1 cellular context compared by ENCODE assay signal in the genomic region with DNA sequence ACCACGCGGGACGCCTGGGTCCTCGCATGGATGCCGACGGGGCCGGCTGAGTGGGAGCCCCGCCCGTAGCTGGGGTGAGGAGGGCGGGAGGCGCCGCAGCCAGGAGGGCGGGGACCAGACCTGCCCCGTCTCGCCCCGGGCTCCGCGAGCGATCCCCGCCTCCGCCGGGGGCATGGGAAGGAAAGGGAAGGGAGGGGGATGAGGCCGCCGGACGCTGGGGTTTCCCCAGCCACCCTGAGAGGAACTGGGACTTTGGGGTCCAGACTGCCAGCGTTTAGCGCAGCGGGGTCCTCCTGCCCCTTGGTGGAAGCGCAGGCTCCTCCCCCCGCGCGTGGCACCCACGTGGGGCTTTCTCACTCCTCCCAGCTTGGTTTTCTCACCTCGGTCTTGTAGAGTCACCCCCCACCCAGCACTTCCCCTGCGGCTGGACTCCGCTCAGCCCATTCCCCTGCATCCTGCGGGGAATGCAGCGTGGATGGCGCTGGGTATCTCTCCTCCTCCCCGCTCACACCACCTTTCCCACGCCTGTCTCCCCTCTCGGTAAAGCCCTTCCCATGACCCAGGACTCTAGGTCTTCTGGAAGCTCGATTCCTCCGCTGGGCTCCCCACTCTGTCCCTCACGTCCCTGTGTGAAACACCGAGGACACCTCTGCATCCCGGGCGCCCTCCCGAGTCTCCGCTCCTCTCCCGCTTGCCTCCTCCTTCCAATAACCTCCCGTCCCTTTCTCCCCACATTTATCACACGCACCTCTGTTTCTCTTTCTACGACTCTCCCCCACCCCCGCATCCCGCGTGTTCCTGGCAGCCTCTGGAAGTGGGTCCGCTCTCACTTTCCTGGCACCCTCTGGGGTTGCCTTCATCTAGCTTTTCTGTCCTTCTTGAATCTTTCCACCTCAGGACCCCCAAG.
TF ChIP-seq lines count a peak whose summit lies in the region.

No MANE protein-coding gene starts in this region.

TF ChIP-seq in K562, 482 proteins besides CTCF, POLR2A, EP300 and RAD21 (continued from another document and continues in another):
- TF ChIP-seq, protein P1, sequence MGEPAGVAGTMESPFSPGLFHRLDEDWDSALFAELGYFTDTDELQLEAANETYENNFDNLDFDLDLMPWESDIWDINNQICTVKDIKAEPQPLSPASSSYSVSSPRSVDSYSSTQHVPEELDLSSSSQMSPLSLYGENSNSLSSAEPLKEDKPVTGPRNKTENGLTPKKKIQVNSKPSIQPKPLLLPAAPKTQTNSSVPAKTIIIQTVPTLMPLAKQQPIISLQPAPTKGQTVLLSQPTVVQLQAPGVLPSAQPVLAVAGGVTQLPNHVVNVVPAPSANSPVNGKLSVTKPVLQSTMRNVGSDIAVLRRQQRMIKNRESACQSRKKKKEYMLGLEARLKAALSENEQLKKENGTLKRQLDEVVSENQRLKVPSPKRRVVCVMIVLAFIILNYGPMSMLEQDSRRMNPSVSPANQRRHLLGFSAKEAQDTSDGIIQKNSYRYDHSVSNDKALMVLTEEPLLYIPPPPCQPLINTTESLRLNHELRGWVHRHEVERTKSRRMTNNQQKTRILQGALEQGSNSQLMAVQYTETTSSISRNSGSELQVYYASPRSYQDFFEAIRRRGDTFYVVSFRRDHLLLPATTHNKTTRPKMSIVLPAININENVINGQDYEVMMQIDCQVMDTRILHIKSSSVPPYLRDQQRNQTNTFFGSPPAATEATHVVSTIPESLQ (CRISPR knock-in tag; IDR thresholded peaks at IDR 0.05): no peak
- TF ChIP-seq NCOA2 (IDR thresholded peaks at IDR 0.05; ENCODE audit: partially characterized antibody in 2 of 2) (no peak), ZBED1 (IDR thresholded peaks at IDR 0.05) (no peak), DACH1 (IDR thresholded peaks at IDR 0.05; ENCODE audit: partially characterized antibody) (no peak), ZNF232 (CRISPR knock-in tag; IDR thresholded peaks at IDR 0.05) (no peak), NCOA1 (IDR thresholded peaks at IDR 0.05; ENCODE audit: low read depth) (no peak), RFX5 (IDR thresholded peaks at IDR 0.05; ENCODE audit: low read depth, low read length) (no peak), ZNF780A (CRISPR knock-in tag; IDR thresholded peaks at IDR 0.05) (no peak), ZNF778 (CRISPR knock-in tag; IDR thresholded peaks at IDR 0.05) (no peak), CBX8 (IDR thresholded peaks at IDR 0.05; ENCODE audit: borderline replicate concordance, extremely low read depth, low read depth, low read length, poor library complexity, severe bottlenecking) (no peak), FIP1L1 (IDR thresholded peaks at IDR 0.05; ENCODE audit: low read depth, low read length, poor library complexity, severe bottlenecking) (peak; percentile 29), NR1H2 (CRISPR knock-in tag; IDR thresholded peaks at IDR 0.05) (no peak), ZNF76 (CRISPR knock-in tag; IDR thresholded peaks at IDR 0.05; ENCODE audit: borderline replicate concordance) (no peak), ZKSCAN8 (CRISPR knock-in tag; IDR thresholded peaks at IDR 0.05) (no peak), CXXC5 (CRISPR knock-in tag; IDR thresholded peaks at IDR 0.05) (peak; percentile 55), MCM2 (IDR thresholded peaks at IDR 0.05; ENCODE audit: low read depth) (no peak), ZFP1 (CRISPR knock-in tag; IDR thresholded peaks at IDR 0.05) (no peak), ZNF444 (CRISPR knock-in tag; IDR thresholded peaks at IDR 0.05) (no peak), ZKSCAN1 (IDR thresholded peaks at IDR 0.05; ENCODE audit: low read depth, low read length) (no peak), EGR1 (conservative IDR thresholded peaks at IDR 0.05) (peak; percentile 90), NFIC (IDR thresholded peaks at IDR 0.05) (no peak), SIN3A (IDR thresholded peaks at IDR 0.05; ENCODE audit: borderline replicate concordance in 2 of 2, control insufficient read depth in 1 of 2, low read depth in 2 of 2, low read length in 2 of 2) (peak in 1 of 2 experiments; percentile 80; a peak in 1 of 4 replicates), ZNF23 (CRISPR knock-in tag; IDR thresholded peaks at IDR 0.05) (no peak), TFAM (CRISPR knock-in tag; conservative IDR thresholded peaks at IDR 0.05) (no peak), GABPB1 (CRISPR knock-in tag; IDR thresholded peaks at IDR 0.05) (0 out of 2 replicates have a peak, but pooled peaks have one; percentile 8), HLTF (IDR thresholded peaks at IDR 0.05) (no peak), MBD2 (IDR thresholded peaks at IDR 0.05; ENCODE audit: borderline replicate concordance, low read depth) (no peak; the same call in 1 of the 2 replicates), CAMTA2 (CRISPR knock-in tag; conservative IDR thresholded peaks at IDR 0.05) (no peak), ATF1 (CRISPR knock-in tag; IDR thresholded peaks at IDR 0.05) (no peak), ATF1 (tag; IDR thresholded peaks at IDR 0.05) (peak; percentile 46; the same call in 1 of the 2 replicates), SRF (CRISPR knock-in tag; IDR thresholded peaks at IDR 0.05) (peak in 1 of 2 experiments; percentile 58; a peak in 1 of 4 replicates), RBFOX2 (IDR thresholded peaks at IDR 0.05; ENCODE audit: low read depth, low read length) (peak; percentile 83), FUS (optimal IDR thresholded peaks at IDR 0.05; ENCODE audit: low read depth, low read length) (no peak), SLC30A9 (CRISPR knock-in tag; IDR thresholded peaks at IDR 0.05) (no peak), MAZ (CRISPR knock-in tag; conservative IDR thresholded peaks at IDR 0.05 in 1 of 2, IDR thresholded peaks at IDR 0.05 in 1 of 2) (peak; percentile 82 to 87; a peak in 3 of 4 replicates), ILK (tag; IDR thresholded peaks at IDR 0.05; ENCODE audit: borderline replicate concordance, low read depth) (no peak), ZNF263 (CRISPR knock-in tag; IDR thresholded peaks at IDR 0.05; ENCODE audit: borderline replicate concordance) (peak; percentile 27), POLR2B (IDR thresholded peaks at IDR 0.05; ENCODE audit: low read depth, partially characterized antibody) (no peak), PCBP1 (IDR thresholded peaks at IDR 0.05; ENCODE audit: low read depth, low read length, poor library complexity, severe bottlenecking) (peak; percentile 74), CHD1 (IDR thresholded peaks at IDR 0.05; ENCODE audit: low read length) (peak; percentile 29), PRPF4 (IDR thresholded peaks at IDR 0.05; ENCODE audit: insufficient read depth, low read depth, low read length, poor library complexity, severe bottlenecking) (no peak), PHF8 (IDR thresholded peaks at IDR 0.05; ENCODE audit: borderline replicate concordance, low read length) (peak; percentile 27; the same call in 1 of the 2 replicates), SRSF7 (optimal IDR thresholded peaks at IDR 0.05; ENCODE audit: low read depth, low read length) (no peak), CREB1 (IDR thresholded peaks at IDR 0.05) (no peak; the same call in 1 of the 2 replicates), CREB1 (CRISPR knock-in tag; IDR thresholded peaks at IDR 0.05) (no peak)
- TF ChIP-seq, protein P2, sequence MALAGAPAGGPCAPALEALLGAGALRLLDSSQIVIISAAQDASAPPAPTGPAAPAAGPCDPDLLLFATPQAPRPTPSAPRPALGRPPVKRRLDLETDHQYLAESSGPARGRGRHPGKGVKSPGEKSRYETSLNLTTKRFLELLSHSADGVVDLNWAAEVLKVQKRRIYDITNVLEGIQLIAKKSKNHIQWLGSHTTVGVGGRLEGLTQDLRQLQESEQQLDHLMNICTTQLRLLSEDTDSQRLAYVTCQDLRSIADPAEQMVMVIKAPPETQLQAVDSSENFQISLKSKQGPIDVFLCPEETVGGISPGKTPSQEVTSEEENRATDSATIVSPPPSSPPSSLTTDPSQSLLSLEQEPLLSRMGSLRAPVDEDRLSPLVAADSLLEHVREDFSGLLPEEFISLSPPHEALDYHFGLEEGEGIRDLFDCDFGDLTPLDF (CRISPR knock-in tag; IDR thresholded peaks at IDR 0.05): peak; percentile 2; the same call in 1 of the 2 replicates
- TF ChIP-seq, protein P3, sequence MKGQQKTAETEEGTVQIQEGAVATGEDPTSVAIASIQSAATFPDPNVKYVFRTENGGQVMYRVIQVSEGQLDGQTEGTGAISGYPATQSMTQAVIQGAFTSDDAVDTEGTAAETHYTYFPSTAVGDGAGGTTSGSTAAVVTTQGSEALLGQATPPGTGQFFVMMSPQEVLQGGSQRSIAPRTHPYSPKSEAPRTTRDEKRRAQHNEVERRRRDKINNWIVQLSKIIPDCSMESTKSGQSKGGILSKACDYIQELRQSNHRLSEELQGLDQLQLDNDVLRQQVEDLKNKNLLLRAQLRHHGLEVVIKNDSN (CRISPR knock-in tag; IDR thresholded peaks at IDR 0.05): peak; percentile 79
- TF ChIP-seq, protein P4, sequence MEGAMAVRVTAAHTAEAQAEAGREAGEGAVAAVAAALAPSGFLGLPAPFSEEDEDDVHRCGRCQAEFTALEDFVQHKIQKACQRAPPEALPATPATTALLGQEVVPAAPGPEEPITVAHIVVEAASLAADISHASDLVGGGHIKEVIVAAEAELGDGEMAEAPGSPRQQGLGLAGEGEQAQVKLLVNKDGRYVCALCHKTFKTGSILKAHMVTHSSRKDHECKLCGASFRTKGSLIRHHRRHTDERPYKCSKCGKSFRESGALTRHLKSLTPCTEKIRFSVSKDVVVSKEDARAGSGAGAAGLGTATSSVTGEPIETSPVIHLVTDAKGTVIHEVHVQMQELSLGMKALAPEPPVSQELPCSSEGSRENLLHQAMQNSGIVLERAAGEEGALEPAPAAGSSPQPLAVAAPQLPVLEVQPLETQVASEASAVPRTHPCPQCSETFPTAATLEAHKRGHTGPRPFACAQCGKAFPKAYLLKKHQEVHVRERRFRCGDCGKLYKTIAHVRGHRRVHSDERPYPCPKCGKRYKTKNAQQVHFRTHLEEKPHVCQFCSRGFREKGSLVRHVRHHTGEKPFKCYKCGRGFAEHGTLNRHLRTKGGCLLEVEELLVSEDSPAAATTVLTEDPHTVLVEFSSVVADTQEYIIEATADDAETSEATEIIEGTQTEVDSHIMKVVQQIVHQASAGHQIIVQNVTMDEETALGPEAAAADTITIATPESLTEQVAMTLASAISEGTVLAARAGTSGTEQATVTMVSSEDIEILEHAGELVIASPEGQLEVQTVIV (CRISPR knock-in tag; IDR thresholded peaks at IDR 0.05; ENCODE audit: borderline replicate concordance): no peak
- TF ChIP-seq, protein P5, sequence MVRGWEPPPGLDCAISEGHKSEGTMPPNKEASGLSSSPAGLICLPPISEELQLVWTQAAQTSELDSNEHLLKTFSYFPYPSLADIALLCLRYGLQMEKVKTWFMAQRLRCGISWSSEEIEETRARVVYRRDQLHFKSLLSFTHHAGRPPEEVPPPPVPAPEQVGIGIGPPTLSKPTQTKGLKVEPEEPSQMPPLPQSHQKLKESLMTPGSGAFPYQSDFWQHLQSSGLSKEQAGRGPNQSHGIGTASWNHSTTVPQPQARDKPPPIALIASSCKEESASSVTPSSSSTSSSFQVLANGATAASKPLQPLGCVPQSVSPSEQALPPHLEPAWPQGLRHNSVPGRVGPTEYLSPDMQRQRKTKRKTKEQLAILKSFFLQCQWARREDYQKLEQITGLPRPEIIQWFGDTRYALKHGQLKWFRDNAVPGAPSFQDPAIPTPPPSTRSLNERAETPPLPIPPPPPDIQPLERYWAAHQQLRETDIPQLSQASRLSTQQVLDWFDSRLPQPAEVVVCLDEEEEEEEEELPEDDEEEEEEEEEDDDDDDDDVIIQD (CRISPR knock-in tag; IDR thresholded peaks at IDR 0.05): no peak
- TF ChIP-seq, protein P6, sequence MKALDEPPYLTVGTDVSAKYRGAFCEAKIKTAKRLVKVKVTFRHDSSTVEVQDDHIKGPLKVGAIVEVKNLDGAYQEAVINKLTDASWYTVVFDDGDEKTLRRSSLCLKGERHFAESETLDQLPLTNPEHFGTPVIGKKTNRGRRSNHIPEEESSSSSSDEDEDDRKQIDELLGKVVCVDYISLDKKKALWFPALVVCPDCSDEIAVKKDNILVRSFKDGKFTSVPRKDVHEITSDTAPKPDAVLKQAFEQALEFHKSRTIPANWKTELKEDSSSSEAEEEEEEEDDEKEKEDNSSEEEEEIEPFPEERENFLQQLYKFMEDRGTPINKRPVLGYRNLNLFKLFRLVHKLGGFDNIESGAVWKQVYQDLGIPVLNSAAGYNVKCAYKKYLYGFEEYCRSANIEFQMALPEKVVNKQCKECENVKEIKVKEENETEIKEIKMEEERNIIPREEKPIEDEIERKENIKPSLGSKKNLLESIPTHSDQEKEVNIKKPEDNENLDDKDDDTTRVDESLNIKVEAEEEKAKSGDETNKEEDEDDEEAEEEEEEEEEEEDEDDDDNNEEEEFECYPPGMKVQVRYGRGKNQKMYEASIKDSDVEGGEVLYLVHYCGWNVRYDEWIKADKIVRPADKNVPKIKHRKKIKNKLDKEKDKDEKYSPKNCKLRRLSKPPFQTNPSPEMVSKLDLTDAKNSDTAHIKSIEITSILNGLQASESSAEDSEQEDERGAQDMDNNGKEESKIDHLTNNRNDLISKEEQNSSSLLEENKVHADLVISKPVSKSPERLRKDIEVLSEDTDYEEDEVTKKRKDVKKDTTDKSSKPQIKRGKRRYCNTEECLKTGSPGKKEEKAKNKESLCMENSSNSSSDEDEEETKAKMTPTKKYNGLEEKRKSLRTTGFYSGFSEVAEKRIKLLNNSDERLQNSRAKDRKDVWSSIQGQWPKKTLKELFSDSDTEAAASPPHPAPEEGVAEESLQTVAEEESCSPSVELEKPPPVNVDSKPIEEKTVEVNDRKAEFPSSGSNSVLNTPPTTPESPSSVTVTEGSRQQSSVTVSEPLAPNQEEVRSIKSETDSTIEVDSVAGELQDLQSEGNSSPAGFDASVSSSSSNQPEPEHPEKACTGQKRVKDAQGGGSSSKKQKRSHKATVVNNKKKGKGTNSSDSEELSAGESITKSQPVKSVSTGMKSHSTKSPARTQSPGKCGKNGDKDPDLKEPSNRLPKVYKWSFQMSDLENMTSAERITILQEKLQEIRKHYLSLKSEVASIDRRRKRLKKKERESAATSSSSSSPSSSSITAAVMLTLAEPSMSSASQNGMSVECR (CRISPR knock-in tag; IDR thresholded peaks at IDR 0.05): peak; percentile 51; the same call in 1 of the 2 replicates
- TF ChIP-seq, protein P7, sequence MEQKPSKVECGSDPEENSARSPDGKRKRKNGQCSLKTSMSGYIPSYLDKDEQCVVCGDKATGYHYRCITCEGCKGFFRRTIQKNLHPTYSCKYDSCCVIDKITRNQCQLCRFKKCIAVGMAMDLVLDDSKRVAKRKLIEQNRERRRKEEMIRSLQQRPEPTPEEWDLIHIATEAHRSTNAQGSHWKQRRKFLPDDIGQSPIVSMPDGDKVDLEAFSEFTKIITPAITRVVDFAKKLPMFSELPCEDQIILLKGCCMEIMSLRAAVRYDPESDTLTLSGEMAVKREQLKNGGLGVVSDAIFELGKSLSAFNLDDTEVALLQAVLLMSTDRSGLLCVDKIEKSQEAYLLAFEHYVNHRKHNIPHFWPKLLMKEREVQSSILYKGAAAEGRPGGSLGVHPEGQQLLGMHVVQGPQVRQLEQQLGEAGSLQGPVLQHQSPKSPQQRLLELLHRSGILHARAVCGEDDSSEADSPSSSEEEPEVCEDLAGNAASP (IDR thresholded peaks at IDR 0.05): no peak
- TF ChIP-seq, protein P8, sequence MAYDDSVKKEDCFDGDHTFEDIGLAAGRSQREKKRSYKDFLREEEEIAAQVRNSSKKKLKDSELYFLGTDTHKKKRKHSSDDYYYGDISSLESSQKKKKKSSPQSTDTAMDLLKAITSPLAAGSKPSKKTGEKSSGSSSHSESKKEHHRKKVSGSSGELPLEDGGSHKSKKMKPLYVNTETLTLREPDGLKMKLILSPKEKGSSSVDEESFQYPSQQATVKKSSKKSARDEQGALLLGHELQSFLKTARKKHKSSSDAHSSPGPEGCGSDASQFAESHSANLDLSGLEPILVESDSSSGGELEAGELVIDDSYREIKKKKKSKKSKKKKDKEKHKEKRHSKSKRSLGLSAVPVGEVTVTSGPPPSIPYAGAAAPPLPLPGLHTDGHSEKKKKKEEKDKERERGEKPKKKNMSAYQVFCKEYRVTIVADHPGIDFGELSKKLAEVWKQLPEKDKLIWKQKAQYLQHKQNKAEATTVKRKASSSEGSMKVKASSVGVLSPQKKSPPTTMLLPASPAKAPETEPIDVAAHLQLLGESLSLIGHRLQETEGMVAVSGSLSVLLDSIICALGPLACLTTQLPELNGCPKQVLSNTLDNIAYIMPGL (CRISPR knock-in tag; IDR thresholded peaks at IDR 0.05): no peak
